ENCODE assay signal across 31 cellular contexts in genomic region chr21:15172963-15173362, GRCh38.
"Had no signal": no experiment of that assay in that cellular context is flagged by ENCODE, and none has a peak within 500 bp of the region (broad histone marks: within the 10 kb centered on the region; RNA-seq: fewer than 3 reads in every experiment).

No MANE protein-coding gene starts in this region.

- H3K4me1 ChIP-seq: ascending aorta had no signal

- H3K9me3 ChIP-seq: ascending aorta had no signal

- DNase-seq: activated CD4-positive, alpha-beta memory T cell treated with anti-CD3 and anti-CD28 coated beads, Interleukin-2, amount 10 ng/mL, durations not matched to agents 7 days and 5 days; activated CD4-positive, alpha-beta T cell treated with anti-CD3 and anti-CD28 coated beads for 1 hour; activated CD4-positive, alpha-beta T cell treated with anti-CD3 and anti-CD28 coated beads for 36 hours; activated CD4-positive, alpha-beta T cell treated with anti-CD3 and anti-CD28 coated beads for 48 hours; activated CD4-positive, alpha-beta T cell treated with anti-CD3 and anti-CD28 coated beads, Interleukin-2, amount 10 ng/mL, durations not matched to agents 7 days and 5 days; activated CD4-positive, alpha-beta T cell treated with anti-CD3 and anti-CD28 coated beads, Interleukin-2, amount 50 U/mL, for 48 hours; activated CD4-positive, CD25-positive, alpha-beta regulatory T cell; activated CD8-positive, alpha-beta memory T cell treated with anti-CD3 and anti-CD28 coated beads for 24 hours; activated CD8-positive, alpha-beta memory T cell treated with anti-CD3 and anti-CD28 coated beads, Interleukin-2, amount 10 ng/mL, durations not matched to agents 7 days and 5 days; activated CD8-positive, alpha-beta memory T cell treated with anti-CD3 and anti-CD28 coated beads, Interleukin-2, amount 50 U/mL, for 48 hours; activated CD8-positive, alpha-beta T cell treated with anti-CD3 and anti-CD28 coated beads, Interleukin-2, amount 10 ng/mL, durations not matched to agents 7 days and 5 days; activated effector memory CD4-positive, alpha-beta T cell treated with Interleukin-2 at 50 U/mL for 16 hours; activated gamma-delta T cell; activated naive CD4-positive, alpha-beta T cell treated with anti-CD3 and anti-CD28 coated beads, Interleukin-2, amount 10 ng/mL, durations not matched to agents 7 days and 5 days; activated naive CD4-positive, alpha-beta T cell treated with Interleukin-2 at 50 U/mL for 16 hours; activated naive CD8-positive, alpha-beta T cell treated with anti-CD3 and anti-CD28 coated beads, Interleukin-2, amount 10 ng/mL, durations not matched to agents 7 days and 5 days; activated naive CD8-positive, alpha-beta T cell treated with anti-CD3 and anti-CD28 coated beads, Interleukin-2, amount 50 U/mL, for 24 hours; activated T-cell treated with anti-CD3 and anti-CD28 coated beads, Interleukin-2, amount 50 U/mL, for 24 hours; activated T-cell treated with anti-CD3 and anti-CD28 coated beads, Interleukin-2, amount 50 U/mL, for 48 hours; amygdala; anterior cingulate cortex; caudate nucleus; cerebellar nuclear complex; T-helper 1 cell; T-helper 2 cell; T-helper 9 cell; WERI-Rb-1 had no signal

- H3K4me3 ChIP-seq: ascending aorta, cardiac muscle cell had no signal

- H3K27me3 ChIP-seq: ascending aorta, cardiac muscle cell had no signal

- ATAC-seq: activated CD4-positive, alpha-beta T cell treated with anti-CD3 and anti-CD28 coated beads for 36 hours; activated CD4-positive, CD25-positive, alpha-beta regulatory T cell treated with anti-CD3 and anti-CD28 coated beads, Interleukin-2, amount 50 U/mL, for 24 hours; activated CD8-positive, alpha-beta memory T cell treated with anti-CD3 and anti-CD28 coated beads, Interleukin-2, amount 10 ng/mL, durations not matched to agents 7 days and 5 days; activated CD8-positive, alpha-beta T cell treated with anti-CD3 and anti-CD28 coated beads, Interleukin-2, amount 10 ng/mL, durations not matched to agents 7 days and 5 days; activated naive CD8-positive, alpha-beta T cell treated with anti-CD3 and anti-CD28 coated beads, Interleukin-2, amount 50 U/mL, for 24 hours; WTC11 had no signal

- H3K36me3 ChIP-seq: ascending aorta, cardiac muscle cell, WERI-Rb-1 had no signal

- H3K27ac ChIP-seq: ascending aorta, cardiac muscle cell, WERI-Rb-1 had no signal
